In genomic region chr7:157444011-157444842, GRCh38 we compare ENCODE assay signal across 15 cellular contexts.
"Had no signal": no experiment of that assay in that cellular context is flagged by ENCODE, and none has a peak within 500 bp of the region (broad histone marks: within the 10 kb centered on the region; RNA-seq: fewer than 3 reads in every experiment).

No MANE protein-coding gene starts in this region.

- H3K27ac ChIP-seq: cardiac muscle cell, colonic mucosa, gastroesophageal sphincter, psoas muscle, transverse colon, VCaP had no signal

- DNase-seq: activated CD8-positive, alpha-beta T cell treated with anti-CD3 and anti-CD28 coated beads for 36 hours; activated gamma-delta T cell; activated naive CD8-positive, alpha-beta T cell treated with anti-CD3 and anti-CD28 coated beads, Interleukin-2, amount 10 ng/mL, durations not matched to agents 7 days and 5 days; activated T-cell treated with anti-CD3 and anti-CD28 coated beads for 4 hours; colonic mucosa; effector CD4-positive, alpha-beta T cell; naive B cell; nucleus accumbens; stimulated activated CD4-positive, alpha-beta T cell treated with anti-CD3 and anti-CD28 coated beads, Interleukin-4, amount 100 ng/mL, for 24 hours; T1000; transverse colon had no signal

- H3K27me3 ChIP-seq: cardiac muscle cell, colonic mucosa, transverse colon had no signal

- H3K4me3 ChIP-seq: cardiac muscle cell, colonic mucosa, gastroesophageal sphincter, psoas muscle, transverse colon had no signal

- ATAC-seq: activated CD8-positive, alpha-beta T cell treated with anti-CD3 and anti-CD28 coated beads for 36 hours; gastroesophageal sphincter had no signal

- H3K36me3 ChIP-seq: cardiac muscle cell, colonic mucosa, gastroesophageal sphincter, transverse colon had no signal

- H3K9me3 ChIP-seq: colonic mucosa, gastroesophageal sphincter, psoas muscle, transverse colon had no signal

- H3K4me1 ChIP-seq: colonic mucosa, gastroesophageal sphincter, psoas muscle, transverse colon had no signal
